ENCODE assay signal across 8 cellular contexts in the genomic region with DNA sequence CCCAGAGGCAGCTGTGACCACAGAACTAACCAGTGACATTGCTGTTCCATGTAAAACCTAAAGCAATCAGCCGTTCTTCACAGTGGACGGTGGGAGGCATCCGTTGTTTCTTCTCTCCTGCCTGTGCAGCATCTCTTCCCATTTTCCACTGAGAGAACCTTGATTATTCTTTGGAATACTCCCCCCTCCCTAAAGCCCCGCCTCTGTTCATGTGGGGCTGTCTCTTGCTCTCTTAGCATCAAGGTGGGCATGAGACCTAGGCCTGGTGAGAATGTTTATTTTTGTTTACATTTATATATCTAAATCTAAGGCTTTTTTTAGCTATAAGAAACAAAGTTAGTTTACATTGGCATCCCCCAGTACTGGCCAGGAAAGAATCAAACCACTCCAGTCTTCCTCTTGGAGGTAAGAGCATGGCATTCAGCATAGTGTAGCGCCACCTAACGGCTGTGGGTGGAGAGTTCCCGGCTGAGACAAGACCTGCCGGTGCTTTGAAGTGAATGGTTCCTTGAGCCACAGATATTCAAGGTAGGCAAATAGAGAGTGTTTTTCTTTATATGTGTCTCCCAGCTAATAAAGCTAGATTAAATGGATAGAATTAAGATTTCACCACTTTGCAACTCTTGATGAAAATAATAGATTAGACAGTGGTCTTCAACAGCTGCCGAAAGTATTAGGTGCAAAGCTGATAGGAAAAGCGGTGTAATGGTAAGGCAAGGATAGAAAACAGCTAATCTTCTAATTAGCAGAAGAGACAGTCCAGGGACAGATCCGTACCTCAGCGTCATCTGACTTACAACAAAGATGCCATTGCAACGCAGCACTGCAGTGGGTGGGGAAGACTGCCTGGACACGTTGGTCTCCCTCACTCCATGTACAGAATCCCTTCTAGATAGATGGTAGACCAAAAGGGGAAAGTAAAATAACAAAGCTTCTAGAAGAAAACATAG.
DNase-seq lines count a peak whose midpoint lies in the region; ATAC-seq, FAIRE-seq and TF ChIP-seq lines count a peak whose summit lies in the region.

No MANE protein-coding gene starts in this region.

- no peaks in the 10 kb centered on the region for H3K4me1 ChIP-seq in colonic mucosa

- DNase-seq in NOMO-1 treated with DMSO at 0.1 percent for 48 hours (lab: John Stamatoyannopoulos, UW; ENCODE audit: unreplicated experiment) (peak; percentile 13), NOMO-1 treated with dmso at 0.1 percent for 144 hours (lab: John Stamatoyannopoulos, UW; ENCODE audit: unreplicated experiment) (no peak), HuH-7.5 (ENCODE audit: low spot score) (peak; percentile 52), RCC 7860 (ENCODE audit: low spot score) (peak; percentile 17), colonic mucosa (peak; percentile 69), left lobe of liver (ENCODE audit: low spot score) (peak; percentile 56), superior temporal gyrus (ENCODE audit: extremely low spot score) (peak; percentile 85)

- H3K36me3 ChIP-seq in colonic mucosa, result no peaks in the 10 kb centered on the region

- TF ChIP-seq CTCF in colonic mucosa (IDR thresholded peaks at IDR 0.05), result peak; percentile 80

- no peak overlapping the region for H3K27ac ChIP-seq in colonic mucosa

- ATAC-seq in left lobe of liver, result peak; percentile 94
- no peak for ATAC-seq in HG02840 (IDR thresholded peaks at IDR 0.05; ENCODE audit: low FRiP score, unreplicated experiment)

- FAIRE-seq in RCC 7860 (lab: Jason Lieb, UNC), result peak; percentile 7

- intact Hi-C loops in colonic mucosa (cut with DNase I), result no loop called here

- H3K9ac ChIP-seq in colonic mucosa (ENCODE audit: low read depth in 2 of 2, low read length in 2 of 2), result no peak overlapping the region

- no peak overlapping the region for H3K4me3 ChIP-seq in colonic mucosa

- no peaks in the 10 kb centered on the region for H3K9me3 ChIP-seq in colonic mucosa

- no peaks in the 10 kb centered on the region for H3K27me3 ChIP-seq in colonic mucosa
